26 cellular contexts compared by ENCODE assay signal in genomic region chr5:173675287-173675996, GRCh38. TPM values are rescaled to one million over a fixed set of nuclear protein-coding genes. Genes with fewer than 3 reads are reported as not detected.
DNase-seq lines count a peak whose midpoint lies in the region; ATAC-seq and TF ChIP-seq lines count a peak whose summit lies in the region.
"Had no signal": no experiment of that assay in that cellular context is flagged by ENCODE, and none has a peak within 500 bp of the region (broad histone marks: within the 10 kb centered on the region; RNA-seq: fewer than 3 reads in every experiment).

No MANE protein-coding gene starts in this region.

- H3K79me2 ChIP-seq in H9 (ENCODE audit: insufficient read depth, low read length): no peaks in the 10 kb centered on the region

- H3K79me1 ChIP-seq in H9 (ENCODE audit: insufficient read depth, low read depth, low read length, poor library complexity, severe bottlenecking): no peaks in the 10 kb centered on the region

- no peak overlapping the region for H4K91ac ChIP-seq in H9 (ENCODE audit: insufficient read length, low read depth, low read length)

- no peak overlapping the region for H3K23ac ChIP-seq in H9 (ENCODE audit: insufficient read length, low read depth, low read length)

- TF ChIP-seq POLR2A in adrenal gland (IDR thresholded peaks at IDR 0.05): no peak

- H3K27me3 ChIP-seq in H9 (ENCODE audit: insufficient read depth, low read length) (no peaks in the 10 kb centered on the region), adrenal gland (no peaks in the 10 kb centered on the region)
- H3K27me3 ChIP-seq: MG63 had no signal

- no peak for TF ChIP-seq CTCF in H9 (conservative IDR thresholded peaks at IDR 0.05)
- TF ChIP-seq CTCF in adrenal gland (IDR thresholded peaks at IDR 0.05): no peak
- TF ChIP-seq CTCF in natural killer cell (IDR thresholded peaks at IDR 0.05): no peak
- TF ChIP-seq CTCF in Calu3 (IDR thresholded peaks at IDR 0.05; ENCODE audit: unreplicated experiment): no peak

- no peak overlapping the region for H2BK5ac ChIP-seq in H9 (ENCODE audit: insufficient read length, low read length)

- H3K4me3 ChIP-seq in adrenal gland: no peak overlapping the region
- H3K4me3 ChIP-seq: GM23248, HAP-1, MG63, SK-N-MC had no signal

- no peak overlapping the region for H2BK15ac ChIP-seq in H9 (ENCODE audit: low read depth, low read length)

- no peak overlapping the region for H3K14ac ChIP-seq in H9 (ENCODE audit: insufficient read depth, low read length)

- H3K4ac ChIP-seq in H9 (ENCODE audit: low read depth, low read length): no peak overlapping the region

- H2BK12ac ChIP-seq in H9 (ENCODE audit: insufficient read length, low read depth, low read length): no peak overlapping the region

- H4K20me1 ChIP-seq in H9 (ENCODE audit: control insufficient read depth, insufficient read depth, insufficient read length): no peaks in the 10 kb centered on the region

- H2AFZ ChIP-seq in H9 (ENCODE audit: low read length): no peak overlapping the region
- H2AFZ ChIP-seq: GM23248 had no signal

- no peak overlapping the region for H3K4me3 Mint-ChIP-seq in H9
- no peak overlapping the region for H3K4me3 Mint-ChIP-seq in natural killer cell
- no peak overlapping the region for H3K4me3 Mint-ChIP-seq in Calu3 (ENCODE audit: low read depth, unreplicated experiment)
- H3K4me3 Mint-ChIP-seq: CD4-positive, alpha-beta memory T cell; HFFc6 had no signal

- BruUV-seq in Calu3 (replicated peaks; lab: Mats Ljungman, UMichigan): no TSS peak

- H3K4me1 ChIP-seq in H9 (ENCODE audit: insufficient read depth, low read length) (peaks cover 4% of the 10 kb centered on the region; the same call in 1 of the 2 replicates), adrenal gland (replicated peaks in 1 of 2) (peaks cover 30 to 40% of the 10 kb centered on the region in 2 donors)
- H3K4me1 ChIP-seq: HAP-1 had no signal

- no peak overlapping the region for H4K8ac ChIP-seq in H9 (replicated peaks; ENCODE audit: insufficient read length, low read depth, low read length)

- H3K27ac ChIP-seq in H9 (ENCODE audit: insufficient read length, low read depth, low read length) (no peak overlapping the region), adrenal gland (peak overlapping the region in 2 of 5 donors; percentile 2 to 44)
- H3K27ac ChIP-seq: GM23248, SK-N-MC had no signal

- no peak overlapping the region for H4K5ac ChIP-seq in H9 (ENCODE audit: insufficient read length, low read depth, low read length)

- ATAC-seq in sciatic nerve (no peak), natural killer cell (no peak), GM21367 (IDR thresholded peaks at IDR 0.05; ENCODE audit: unreplicated experiment) (no peak)

- peak overlapping the region in 2 of 3 experiments; percentile 27 to 46; a peak in 3 of 7 replicates for H3K27ac Mint-ChIP-seq in H9
- no peak overlapping the region for H3K27ac Mint-ChIP-seq in natural killer cell
- H3K27ac Mint-ChIP-seq in Calu3 (ENCODE audit: unreplicated experiment): no peak overlapping the region
- H3K27ac Mint-ChIP-seq: CD4-positive, alpha-beta memory T cell; HFFc6 had no signal

- H3K27me3 Mint-ChIP-seq in H9 (ENCODE audit: low read depth) (peaks cover 15% of the 10 kb centered on the region), natural killer cell (ENCODE audit: low read depth in 2 of 2) (peaks cover 7 to 13% of the 10 kb centered on the region in 2 donors), Calu3 (ENCODE audit: unreplicated experiment) (peaks cover 16% of the 10 kb centered on the region)

- no peaks in the 10 kb centered on the region for H3K23me2 ChIP-seq in H9 (ENCODE audit: insufficient read length, low read depth, low read length, poor library complexity, severe bottlenecking)

- no peak overlapping the region for H3K4me2 ChIP-seq in H9 (ENCODE audit: insufficient read depth, insufficient read length, low read length)

- no peak overlapping the region for H3T11ph ChIP-seq in H9 (ENCODE audit: low read length)

- peaks cover 37 to 44% of the 10 kb centered on the region in 2 experiments for H3K4me1 Mint-ChIP-seq in H9
- H3K4me1 Mint-ChIP-seq in natural killer cell: no peaks in the 10 kb centered on the region
- no peaks in the 10 kb centered on the region for H3K4me1 Mint-ChIP-seq in Calu3 (ENCODE audit: low read depth, unreplicated experiment)
- H3K4me1 Mint-ChIP-seq: CD4-positive, alpha-beta memory T cell had no signal

- H2BK120ac ChIP-seq in H9 (ENCODE audit: low read depth, low read length, poor library complexity, severe bottlenecking): no peak overlapping the region

- no CpG with 5 or more reads among the region's 6 CpGs for WGBS in H9 (ENCODE audit: extremely low coverage, insufficient read length, low lambda C conversion rate)
- WGBS in adrenal gland, 4 donors: 71 to 79% (median 78%) methylated on average over 6 of the region's 6 CpGs

- intact Hi-C loops in adrenal gland (cut with DNase I) (no loop called here), sciatic nerve (cut with DNase I) (no loop called here), natural killer cell (cut with micrococcal nuclease) (no loop called here), Calu3 (cut with micrococcal nuclease; ENCODE audit: unreplicated experiment) (no loop called here)

- no peak overlapping the region for H3K18ac ChIP-seq in H9 (ENCODE audit: insufficient read length, low read depth, low read length)

- no peaks in the 10 kb centered on the region for H3K36me3 ChIP-seq in adrenal gland (replicated peaks in 1 of 2)
- H3K36me3 ChIP-seq: HAP-1, MG63 had no signal

- H2BK20ac ChIP-seq in H9 (ENCODE audit: low read depth, low read length, poor library complexity, severe bottlenecking): no peak overlapping the region

- CTCF ChIA-PET in Calu3 (lab: Charles Lee): interaction anchor here (0.7 kb wide), 1 partner anchor 43 kb away, joined by 3 read pairs; no protein-coding TSS in a partner anchor

- H3K36me3 Mint-ChIP-seq in H9 (ENCODE audit: insufficient read depth in 1 of 3, low read depth in 3 of 3) (peaks cover 24 to 52% (median 40%) of the 10 kb centered on the region in 3 experiments), natural killer cell (no peaks in the 10 kb centered on the region), Calu3 (ENCODE audit: insufficient read depth, unreplicated experiment) (peaks cover 5% of the 10 kb centered on the region)

- no peak overlapping the region for H2AK5ac ChIP-seq in H9 (ENCODE audit: insufficient read length, low read length)

- DNase-seq in H9 (peak; percentile 18), adrenal gland (peak; percentile 53 to 76 (median 67)), mesenteric fat pad (ENCODE audit: low spot score) (peak; percentile 30), sciatic nerve (ENCODE audit: low spot score) (peak; percentile 15), natural killer cell (no peak), Calu3 (no peak)
- DNase-seq: C1 segment of cervical spinal cord; CD4-positive, alpha-beta memory T cell; COR-L47; GM23248; HFFc6; KBM-7; MG63; NCI-H1048; NCI-H1417; NCI-H1694; NCI-H2029 treated with DMSO at 0.1 percent for 48 hours; NCI-H446 treated with DMSO at 0.1 percent for 48 hours; NCI-H526; NCI-H82; NK-92 treated with Interleukin-12 subunit alpha and Interleukin-12 subunit beta, amount 100 ng/mL, for 24 hours; RPMI8226; SIG-M5 had no signal

- H3K9me3 Mint-ChIP-seq in H9 (peaks cover 28 to 41% of the 10 kb centered on the region in 2 experiments), natural killer cell (peaks cover 0 to 2% of the 10 kb centered on the region in 2 donors), Calu3 (ENCODE audit: low read depth, unreplicated experiment) (no peaks in the 10 kb centered on the region)
- H3K9me3 Mint-ChIP-seq: HFFc6 had no signal

- H3K9me3 ChIP-seq in H9 (ENCODE audit: control insufficient read depth, low read depth, low read length) (peaks cover 10% of the 10 kb centered on the region), adrenal gland (replicated peaks in 1 of 3) (no peaks in the 10 kb centered on the region)
- H3K9me3 ChIP-seq: HAP-1 had no signal

- H3K9ac ChIP-seq in H9 (ENCODE audit: extremely low read depth, insufficient read length, low read length): no peak overlapping the region
- H3K9ac ChIP-seq: GM23248 had no signal

- H3K56ac ChIP-seq in H9 (ENCODE audit: insufficient read length, low read depth, low read length): no peak overlapping the region

RNA-seq across cellular contexts. Expression of gene BOD1, which starts 59.0 kb away (rescaled TPM):
- 120 and 121 TPM in 2 replicates for total RNA-seq in H9 (2021)
- 10 to 100 TPM; 41.4 to 65.3 (median 54.2) TPM for total RNA-seq in adrenal gland
- polyA plus RNA-seq in adrenal gland: 10 to 100 TPM; 30.0 to 98.6 (median 35.2) TPM
- total RNA-seq in mesenteric fat pad: 47.2 TPM
- 46.5 TPM for total RNA-seq in sciatic nerve
- total RNA-seq in natural killer cell: 10 to 100 TPM; 11.0 to 19.9 (median 16.6) TPM
- 87.4 and 92.8 TPM in 2 replicates for total RNA-seq in Calu3 (2022)

Comparison
In these comparisons a context has a peak if more than half of its experiments do, and no peak if none do; other contexts are left out.
1. DNase-seq: peak in H9 (single experiment), adrenal gland (7 of 7), mesenteric fat pad (single experiment) and sciatic nerve (single experiment); none in natural killer cell (single experiment) and Calu3 (single experiment).
2. H3K27ac Mint-ChIP-seq: peak in H9 (2 of 3); none in natural killer cell (0 of 2) and Calu3 (single experiment).